Comparison of ENCODE assay signal across 1 cellular context in the genomic region with DNA sequence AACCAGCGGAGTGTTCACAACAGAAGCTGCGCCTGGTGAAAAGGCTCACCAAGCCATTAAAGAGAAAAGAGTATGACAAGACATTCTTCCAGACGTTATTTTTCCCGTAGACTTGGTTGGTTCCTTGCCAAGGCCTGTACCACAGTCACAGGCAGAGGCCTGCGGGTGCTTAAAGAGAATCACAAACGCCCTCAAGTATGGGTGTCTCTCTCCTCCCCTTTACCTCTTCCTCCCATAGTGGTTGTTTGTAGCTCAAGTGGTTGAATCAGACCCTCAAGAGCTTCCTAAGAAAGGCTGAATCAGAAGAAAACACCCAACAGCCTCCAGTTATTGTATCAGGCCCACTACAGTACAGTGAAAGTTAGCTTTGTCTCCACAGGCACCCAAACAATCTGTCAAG.
TF ChIP-seq lines count a peak whose summit lies in the region.

No MANE protein-coding gene starts in this region.

TF ChIP-seq in GM23338, 12 proteins besides CTCF, POLR2A, EP300 and RAD21 (continued from another document):
- TF ChIP-seq ZNF462 (CRISPR knock-in tag; IDR thresholded peaks at IDR 0.05) (no peak), ZNF114 (CRISPR knock-in tag; IDR thresholded peaks at IDR 0.05) (no peak), JUNB (IDR thresholded peaks at IDR 0.05; ENCODE audit: unreplicated experiment) (no peak), EZH2phosphoT487 (IDR thresholded peaks at IDR 0.05; ENCODE audit: unreplicated experiment) (no peak), POLR2AphosphoS5 (IDR thresholded peaks at IDR 0.05; ENCODE audit: low read depth) (no peak), ETS1 (IDR thresholded peaks at IDR 0.05) (no peak), CREB1 (CRISPR knock-in tag; IDR thresholded peaks at IDR 0.05; ENCODE audit: low read depth) (no peak)
